8 cellular contexts compared by ENCODE assay signal in genomic region chr2:33598472-33599174, GRCh38. TPM values are rescaled to one million over a fixed set of nuclear protein-coding genes. Genes with fewer than 3 reads are reported as not detected.
DNase-seq lines count a peak whose midpoint lies in the region; ATAC-seq and TF ChIP-seq lines count a peak whose summit lies in the region.

No MANE protein-coding gene starts in this region.

- peaks cover 48% of the 10 kb centered on the region for H3K79me2 ChIP-seq in SK-N-SH (ENCODE audit: insufficient read depth)

- intact Hi-C loops in Calu3 (cut with micrococcal nuclease; ENCODE audit: unreplicated experiment): loop anchor here (5.0 kb wide), 1 partner anchor 121 kb away; the partner anchor contains the start of gene RASGRP3

- BruUV-seq in Calu3 (replicated peaks; lab: Mats Ljungman, UMichigan): no TSS peak

- peaks cover 9% of the 10 kb centered on the region for H3K4me1 Mint-ChIP-seq in Calu3 (ENCODE audit: low read depth, unreplicated experiment)

- H3K9ac ChIP-seq in SK-N-SH (peak overlapping the region; percentile 70), iPS-20b (ENCODE audit: low read depth, low read length) (peak overlapping the region; percentile 78; the same call in 1 of the 2 replicates)

- H2AFZ ChIP-seq in SK-N-SH (ENCODE audit: low read depth): peak overlapping the region; percentile 59

- peaks cover 24% of the 10 kb centered on the region for H3K36me3 Mint-ChIP-seq in Calu3 (ENCODE audit: insufficient read depth, unreplicated experiment)

- no peaks in the 10 kb centered on the region for H4K20me1 ChIP-seq in SK-N-SH (ENCODE audit: insufficient read depth)

- no peak for TF ChIP-seq RAD21 in SK-N-SH (IDR thresholded peaks at IDR 0.05; ENCODE audit: low read length)

- H3K4me2 ChIP-seq in SK-N-SH: peak overlapping the region; percentile 74

- H3K4me3 ChIP-seq in SK-N-SH (ENCODE audit: low read depth in 2 of 2, low read length in 1 of 2): peak overlapping the region; percentile 92 to 95
- H3K4me3 ChIP-seq in iPS-20b (ENCODE audit: low read length): peak overlapping the region; percentile 77

- H3K36me3 ChIP-seq in SK-N-SH (replicated peaks in 1 of 2; ENCODE audit: control insufficient read depth in 1 of 2, insufficient read depth in 2 of 2, low read length in 1 of 2) (peaks cover 15 to 18% of the 10 kb centered on the region in 2 experiments), iPS-20b (ENCODE audit: insufficient read depth, low read depth, low read length) (peaks cover 17% of the 10 kb centered on the region)

- H3K4me1 ChIP-seq in SK-N-SH (ENCODE audit: control insufficient read depth in 1 of 2, insufficient read depth in 2 of 2, low read depth in 1 of 2, low read length in 1 of 2): peaks cover 0 to 15% of the 10 kb centered on the region in 2 experiments; a peak in 2 of 4 replicates
- H3K4me1 ChIP-seq in iPS-20b (ENCODE audit: insufficient read depth, low read length): peaks cover 12% of the 10 kb centered on the region

- H3K27me3 ChIP-seq in SK-N-SH (ENCODE audit: insufficient read depth) (no peaks in the 10 kb centered on the region), iPS-20b (ENCODE audit: insufficient read depth, low read length) (no peaks in the 10 kb centered on the region)

- WGBS in SK-N-SH (ENCODE audit: low lambda C conversion rate): 2% methylated on average over 27 of the region's 27 CpGs

- no peaks in the 10 kb centered on the region for H3K27me3 Mint-ChIP-seq in Calu3 (ENCODE audit: unreplicated experiment)

- peaks cover 3% of the 10 kb centered on the region for H3F3A ChIP-seq in SK-N-SH (replicated peaks; ENCODE audit: insufficient read depth)

- no peak for TF ChIP-seq EP300 in SK-N-SH (IDR thresholded peaks at IDR 0.05; ENCODE audit: borderline replicate concordance in 1 of 2, low read depth in 1 of 2, low read length in 1 of 2)

- peak overlapping the region; percentile 60 to 72 for H3K27ac ChIP-seq in SK-N-SH (ENCODE audit: low read depth in 2 of 2, low read length in 1 of 2)
- H3K27ac ChIP-seq in iPS-20b (ENCODE audit: low read length): no peak overlapping the region

- no peaks in the 10 kb centered on the region for H3K9me2 ChIP-seq in SK-N-SH

- DNase-seq in Calu3 (peak; percentile 14), SK-N-SH (peak; percentile 50), astrocyte of the hippocampus (ENCODE audit: low read depth, low spot score) (peak; percentile 69), T1000 (lab: John Stamatoyannopoulos, UW) (no peak)
- DNase-seq in stimulated activated CD4-positive, alpha-beta T cell treated with anti-CD3 and anti-CD28 coated beads, Interleukin-12 subunit alpha, Interleukin-12 subunit beta, amount 100 ng/mL, for 4 hours: peak; percentile 25

- no peaks in the 10 kb centered on the region for H3K9me3 Mint-ChIP-seq in Calu3 (ENCODE audit: low read depth, unreplicated experiment)

- H3K9me3 ChIP-seq in SK-N-SH (no peaks in the 10 kb centered on the region), iPS-20b (ENCODE audit: insufficient read depth, low read depth, low read length) (no peaks in the 10 kb centered on the region)

- ATAC-seq in GM19452 (IDR thresholded peaks at IDR 0.05; ENCODE audit: unreplicated experiment) (peak; percentile 53), HG03469 (IDR thresholded peaks at IDR 0.05; ENCODE audit: unreplicated experiment) (peak; percentile 36)

- TF ChIP-seq CTCF in Calu3 (IDR thresholded peaks at IDR 0.05; ENCODE audit: unreplicated experiment) (no peak), SK-N-SH (IDR thresholded peaks at IDR 0.05) (no peak)

- peak overlapping the region; percentile 94 for H3K4me3 Mint-ChIP-seq in Calu3 (ENCODE audit: low read depth, unreplicated experiment)

- POLR2A ChIA-PET in SK-N-SH (lab: Yijun Ruan, JAX): no interaction called here

- peak overlapping the region; percentile 75 for H3K27ac Mint-ChIP-seq in Calu3 (ENCODE audit: unreplicated experiment)

- CTCF ChIA-PET in Calu3 (lab: Charles Lee) (interaction anchor here (0.6 to 1.5 kb wide), 2 partner anchors 123 to 1124 kb away, joined by 3 to 4 read pairs; no protein-coding TSS in a partner anchor), SK-N-SH (lab: Yijun Ruan, JAX) (interaction anchor here (0.6 to 3.2 kb wide), 3 partner anchors 11 to 24 kb away, joined by 3 to 21 read pairs (median 5); no protein-coding TSS in a partner anchor)

TF ChIP-seq in SK-N-SH, 30 proteins besides CTCF, POLR2A, EP300 and RAD21:
- TF ChIP-seq GATA2 (CRISPR knock-in tag; IDR thresholded peaks at IDR 0.05): 0 out of 2 replicates have a peak, but pooled peaks have one; percentile 20
- TF ChIP-seq RXRA (IDR thresholded peaks at IDR 0.05; ENCODE audit: borderline replicate concordance, low read depth): no peak
- TF ChIP-seq IRF3 (IDR thresholded peaks at IDR 0.05; ENCODE audit: low read depth, low read length): no peak
- TF ChIP-seq MAX (IDR thresholded peaks at IDR 0.05; ENCODE audit: low read depth): 0 out of 2 replicates have a peak, but pooled peaks have one; percentile 4
- no peak for TF ChIP-seq TEAD4 (IDR thresholded peaks at IDR 0.05; ENCODE audit: borderline replicate concordance, insufficient read depth)
- TF ChIP-seq SIN3A (IDR thresholded peaks at IDR 0.05; ENCODE audit: borderline replicate concordance, low read depth, low read length): no peak
- TF ChIP-seq ELF1 (IDR thresholded peaks at IDR 0.05): no peak
- no peak for TF ChIP-seq TAF1 (IDR thresholded peaks at IDR 0.05; ENCODE audit: borderline replicate concordance, low read depth, low read length)

RNA-seq across cellular contexts. Expression of gene FAM98A, which starts 0.5 kb away (rescaled TPM):
- total RNA-seq in Calu3 (2022): 47.7 and 62.8 TPM in 2 replicates
- polyA plus RNA-seq in SK-N-SH (2012; rRNA removed): 62.5 and 231 TPM in 2 replicates
- 145 and 212 TPM in 2 replicates for polyA plus RNA-seq in SK-N-SH (2012; cell fraction: cytosol; rRNA removed)
- 154 and 190 TPM in 2 replicates for polyA plus RNA-seq in SK-N-SH (2012; cell fraction: nucleus; rRNA removed)
